In genomic region chr5:34656001-34656699, GRCh38 we compare ENCODE assay signal across 8 cellular contexts. TPM values are rescaled to one million over a fixed set of nuclear protein-coding genes. Genes with fewer than 3 reads are reported as not detected.
DNase-seq lines count a peak whose midpoint lies in the region; ATAC-seq and TF ChIP-seq lines count a peak whose summit lies in the region.

TSS of gene RAI14 (plus strand) at chr5:34656328. CDS start at chr5:34686920, 30,592 bp downstream.

- TF ChIP-seq CTCF in retinal pigment epithelial cell (conservative IDR thresholded peaks at IDR 0.05; ENCODE audit: low read depth, low read length), result no peak

- H3K4me3 Mint-ChIP-seq in T-cell, result peak within 1 kb of the TSS; percentile 86 to 98 (median 91)
- peak within 1 kb of the TSS; percentile 96 for H3K4me3 Mint-ChIP-seq in central memory CD8-positive, alpha-beta T cell

- no peaks in the 10 kb centered on the region for H3K9me3 ChIP-seq in iPS-20b (ENCODE audit: insufficient read depth, low read depth, low read length)

- CTCF ChIA-PET in T-cell (lab: Charles Lee), result interaction anchor here in 1 of 2 donors (0.7 kb wide), 1 partner anchor 248 kb away, joined by 3 read pairs; no protein-coding TSS in a partner anchor

- no peaks in the 10 kb centered on the region for H3K27me3 ChIP-seq in iPS-20b (ENCODE audit: insufficient read depth, low read length)

- H3K36me3 ChIP-seq in iPS-20b (ENCODE audit: insufficient read depth, low read depth, low read length), result peaks cover 10% of the 10 kb centered on the region; the same call in 1 of the 2 replicates

- DNase-seq in Caki2 (ENCODE audit: low read depth) (peak; percentile 87), HT1080 (ENCODE audit: low read depth) (peak; percentile 84), T-cell (peak in 9 of 34 experiments; percentile 1 to 27 (median 5)), retinal pigment epithelial cell (ENCODE audit: low read depth) (no peak), GM19240 (ENCODE audit: insufficient read length, low spot score) (no peak)
- DNase-seq in central memory CD8-positive, alpha-beta T cell (ENCODE audit: low spot score in 2 of 2), result no peak

- H3K27ac ChIP-seq in iPS-20b (ENCODE audit: low read length), result peak within 1 kb of the TSS; percentile 19

- in situ Hi-C loops in Caki2 (cut with HindIII; ENCODE audit: low pct_unique_long_range_greater_than_20kb, low sequenced_read_pairs), result no loop called here

- POLR2A ChIA-PET in T-cell (lab: Charles Lee), result no interaction called here

- peak within 1 kb of the TSS; percentile 76 to 84 for H3K27ac Mint-ChIP-seq in T-cell
- peak within 1 kb of the TSS; percentile 82 for H3K27ac Mint-ChIP-seq in central memory CD8-positive, alpha-beta T cell (ENCODE audit: low read depth)

- peaks cover 24 to 31% of the 10 kb centered on the region in 2 donors for H3K27me3 Mint-ChIP-seq in T-cell
- peaks cover 54% of the 10 kb centered on the region for H3K27me3 Mint-ChIP-seq in central memory CD8-positive, alpha-beta T cell

- peak within 1 kb of the TSS; percentile 80 for H3K9ac ChIP-seq in iPS-20b (ENCODE audit: low read depth, low read length)

- H3K9me3 Mint-ChIP-seq in T-cell, result no peaks in the 10 kb centered on the region
- H3K9me3 Mint-ChIP-seq in central memory CD8-positive, alpha-beta T cell, result no peaks in the 10 kb centered on the region

- H3K4me3 ChIP-seq in iPS-20b (ENCODE audit: low read length) (peak within 1 kb of the TSS; percentile 84), retinal pigment epithelial cell (ENCODE audit: low read length) (peak within 1 kb of the TSS; percentile 91)

- peaks cover 21 to 26% (median 24%) of the 10 kb centered on the region in 3 donors for H3K4me1 Mint-ChIP-seq in T-cell
- H3K4me1 Mint-ChIP-seq in central memory CD8-positive, alpha-beta T cell, result peaks cover 25% of the 10 kb centered on the region

- H3K36me3 Mint-ChIP-seq in T-cell, result no peaks in the 10 kb centered on the region
- H3K36me3 Mint-ChIP-seq in central memory CD8-positive, alpha-beta T cell (ENCODE audit: insufficient read depth), result peaks cover 4% of the 10 kb centered on the region

- ATAC-seq in T-cell (replicated peaks in 1 of 4), result peak; percentile 17 to 54 (median 44)
- ATAC-seq in central memory CD8-positive, alpha-beta T cell (replicated peaks; ENCODE audit: extremely low read depth, poor library complexity, severe bottlenecking), result peak; percentile 12
- ATAC-seq in HG03469 (IDR thresholded peaks at IDR 0.05; ENCODE audit: unreplicated experiment), result no peak

- peaks cover 13% of the 10 kb centered on the region; the same call in 1 of the 2 replicates for H3K4me1 ChIP-seq in iPS-20b (ENCODE audit: insufficient read depth, low read length)

RNA-seq across cellular contexts. Expression of gene RAI14, which starts in this region (rescaled TPM):
- total RNA-seq in Caki2 (2014; rRNA removed; shearing (Covaris generic); ENCODE audit: low replicate concordance), result 53.9 and 56.3 TPM in 2 replicates
- 48.4 and 57.3 TPM in 2 replicates for total RNA-seq in HT1080 (2014; rRNA removed; shearing (Covaris generic))
- polyA plus RNA-seq in HT1080 (2015; cell fraction: cytosol; rRNA removed), result 99.5 and 135 TPM in 2 replicates
- 113 and 114 TPM in 2 replicates for polyA plus RNA-seq in HT1080 (2015; cell fraction: nucleus; rRNA removed)
- total RNA-seq in T-cell, result 1 to 10 TPM in 2 of 5 donors, under 1 TPM in 3; 0.59 to 2.2 (median 0.96) TPM

Comparison
In these comparisons a context has a peak if more than half of its experiments do, and no peak if none do; other contexts are left out.
1. RNA of gene RAI14 (total RNA-seq): 48.4 to 57.3 TPM in HT1080 and 53.9 to 56.3 TPM in Caki2; 0.59 to 2.2 TPM in T-cell; every median in the first group is over 10 times any median in the second.
2. DNase-seq: peak in Caki2 (single experiment) and HT1080 (single experiment); none in central memory CD8-positive, alpha-beta T cell (0 of 2), retinal pigment epithelial cell (single experiment) and GM19240 (single experiment).